Comparison of ENCODE assay signal across 8 cellular contexts in genomic region chr3:160225181-160226025, GRCh38. TPM values are rescaled to one million over a fixed set of nuclear protein-coding genes. Genes with fewer than 3 reads are reported as not detected.
A peak's percentile ranks its signal among the peaks of the same experiment; 100 is the strongest.
DNase-seq lines count a peak whose midpoint lies in the region; ATAC-seq, FAIRE-seq and TF ChIP-seq lines count a peak whose summit lies in the region.

TSS of gene C3orf80 (plus strand) at chr3:160225422. CDS start at chr3:160225636, 214 bp downstream.

- SMC1A ChIA-PET in GM12878 (lab: Charles Lee; ENCODE audit: uncharacterized antibody, unreplicated experiment): no interaction called here

- DNase-seq in GM12891 (ENCODE audit: insufficient read length, low spot score) (peak; percentile 57), HCT116 (ENCODE audit: low read depth, low spot score) (peak; percentile 21), LNCaP clone FGC (ENCODE audit: low read depth) (no peak), GM12878 (ENCODE audit: low read depth, low spot score) (no peak)

- H3F3A ChIP-seq in SU-DHL-6 (ENCODE audit: insufficient read depth): no peaks in the 10 kb centered on the region; the same call in 1 of the 2 replicates

- H2AFZ ChIP-seq in HCT116 (ENCODE audit: low read depth, low read length, poor library complexity, severe bottlenecking) (no peak within 1 kb of the TSS), SU-DHL-6 (ENCODE audit: low read depth, low read length, severe bottlenecking) (peak within 1 kb of the TSS; percentile 74), GM12878 (ENCODE audit: control insufficient read depth, low read depth, low read length) (peak within 1 kb of the TSS; percentile 79)

- H3K27me3 ChIP-seq in HCT116 (ENCODE audit: insufficient read depth, low read length) (no peaks in the 10 kb centered on the region), SU-DHL-6 (ENCODE audit: low read length) (no peaks in the 10 kb centered on the region), GM12878 (replicated peaks in 1 of 2; ENCODE audit: control insufficient read depth in 2 of 2, insufficient read depth in 2 of 2, low read length in 1 of 2) (peaks cover 7 to 27% of the 10 kb centered on the region in 2 experiments), skeletal muscle tissue (ENCODE audit: control insufficient read depth in 3 of 3, insufficient read depth in 3 of 3, low read length in 3 of 3) (peaks cover 18 to 39% (median 36%) of the 10 kb centered on the region in 3 donors)

- POLR2A ChIA-PET in HCT116 (lab: Charles Lee) (no interaction called here), GM12878 (lab: Charles Lee) (no interaction called here)

- H3K9me3 ChIP-seq in HCT116 (ENCODE audit: control insufficient read depth in 1 of 2, insufficient read depth in 1 of 2, low read depth in 1 of 2, low read length in 2 of 2) (no peaks in the 10 kb centered on the region), SU-DHL-6 (ENCODE audit: insufficient read depth, low read length) (no peaks in the 10 kb centered on the region), GM12878 (replicated peaks; ENCODE audit: control insufficient read depth, insufficient read depth, low read length) (no peaks in the 10 kb centered on the region), iPS-18c (ENCODE audit: control insufficient read depth, insufficient read depth, low read length) (no peaks in the 10 kb centered on the region), skeletal muscle tissue (ENCODE audit: control insufficient read depth in 3 of 3, low read length in 3 of 3) (no peaks in the 10 kb centered on the region)

- in situ Hi-C loops in GM12878 (cut with MboI): no loop called here

- TF ChIP-seq POLR2A in GM12891 (IDR thresholded peaks at IDR 0.05; ENCODE audit: low read depth, low read length) (no peak), HCT116 (IDR thresholded peaks at IDR 0.05; ENCODE audit: borderline replicate concordance, extremely low read depth, insufficient read depth, insufficient read length) (peak; percentile 45), GM12878 (IDR thresholded peaks at IDR 0.05; ENCODE audit: low read depth, low read length) (no peak)

- TF ChIP-seq CTCF in HCT116 (IDR thresholded peaks at IDR 0.05 in 2 of 3, conservative IDR thresholded peaks at IDR 0.05 in 1 of 3; ENCODE audit: borderline replicate concordance in 1 of 3, insufficient read depth in 1 of 3, low read depth in 2 of 3, low read length in 2 of 3) (0 out of 6 replicates have a peak, but pooled peaks of 1 of the 3 experiments have one; percentile 4), LNCaP clone FGC (IDR thresholded peaks at IDR 0.05; ENCODE audit: control insufficient read depth, extremely low read depth, insufficient read depth) (peak; percentile 65), SU-DHL-6 (IDR thresholded peaks at IDR 0.05; ENCODE audit: insufficient read depth, low read length, poor library complexity, severe bottlenecking) (no peak), GM12878 (IDR thresholded peaks at IDR 0.05 in 2 of 3, conservative IDR thresholded peaks at IDR 0.05 in 1 of 3; ENCODE audit: control insufficient read depth in 2 of 3, extremely low read depth in 1 of 3, insufficient read depth in 1 of 3, low read depth in 3 of 3, low read length in 3 of 3) (peak in 2 of 3 experiments; percentile 8 to 14; a peak in 2 of 6 replicates)

- 2% methylated on average over 78 of the region's 103 CpGs for WGBS in GM12878 (ENCODE audit: insufficient coverage, insufficient replicate concordance, low lambda C conversion rate, missing lambda C conversion rate)

- RAD21 ChIA-PET in HCT116 (lab: Charles Lee; ENCODE audit: low non-redundant PET in 1 of 2, low total read pairs in 2 of 2, uncharacterized antibody in 2 of 2, unreplicated experiment in 2 of 2): interaction anchor here in 1 of 2 experiments (0.9 kb wide), 1 partner anchor 91 kb away, joined by 4 read pairs; no protein-coding TSS in a partner anchor
- RAD21 ChIA-PET in GM12878 (lab: Charles Lee; ENCODE audit: unreplicated experiment): no interaction called here

- TF ChIP-seq RAD21 in HCT116 (IDR thresholded peaks at IDR 0.05; ENCODE audit: low read depth): peak; percentile 18; the same call in 1 of the 2 replicates
- TF ChIP-seq RAD21 in GM12878 (IDR thresholded peaks at IDR 0.05; ENCODE audit: insufficient read depth, low read depth, low read length): no peak

- H3K79me2 ChIP-seq in HCT116 (ENCODE audit: insufficient read depth, low read length) (no peaks in the 10 kb centered on the region), SU-DHL-6 (ENCODE audit: insufficient read depth, low read length) (no peaks in the 10 kb centered on the region), GM12878 (ENCODE audit: control insufficient read depth, insufficient read depth, low read length) (no peaks in the 10 kb centered on the region)

- H3K4me2 ChIP-seq in HCT116 (ENCODE audit: low read length): peak within 1 kb of the TSS; percentile 83
- H3K4me2 ChIP-seq in SU-DHL-6 (ENCODE audit: low read depth, low read length, poor library complexity, severe bottlenecking): peak within 1 kb of the TSS; percentile 46
- peak within 1 kb of the TSS; percentile 89 for H3K4me2 ChIP-seq in GM12878 (ENCODE audit: control insufficient read depth, insufficient read depth)

- ATAC-seq in HCT116 (peak; percentile 89), GM12878 (peak; percentile 92), GM18870 (IDR thresholded peaks at IDR 0.05; ENCODE audit: unreplicated experiment) (no peak)

- TF ChIP-seq EP300 in GM12878 (IDR thresholded peaks at IDR 0.05; ENCODE audit: borderline replicate concordance in 1 of 2, control insufficient read depth in 1 of 2, low read depth in 2 of 2, low read length in 2 of 2): no peak

- H3K4me1 ChIP-seq in HCT116 (ENCODE audit: control insufficient read depth in 1 of 2, insufficient read depth in 2 of 2, low read length in 2 of 2): peaks cover 5 to 9% of the 10 kb centered on the region in 2 experiments; a peak in 2 of 4 replicates
- peaks cover 7% of the 10 kb centered on the region; the same call in 1 of the 2 replicates for H3K4me1 ChIP-seq in GM12878 (ENCODE audit: control insufficient read depth, insufficient read depth, low read length)
- peaks cover 13 to 21% (median 16%) of the 10 kb centered on the region in 3 donors for H3K4me1 ChIP-seq in skeletal muscle tissue (ENCODE audit: control insufficient read depth in 3 of 3, insufficient read depth in 3 of 3, low read length in 3 of 3)

- peak within 1 kb of the TSS; percentile 63 for H3K9ac ChIP-seq in HCT116 (ENCODE audit: low read length)
- H3K9ac ChIP-seq in SU-DHL-6 (ENCODE audit: low read length): peak within 1 kb of the TSS; percentile 44
- no peak within 1 kb of the TSS for H3K9ac ChIP-seq in GM12878 (ENCODE audit: control insufficient read depth, insufficient read depth, low read length)
- peak within 1 kb of the TSS in 1 of 3 donors; percentile 62 for H3K9ac ChIP-seq in skeletal muscle tissue (ENCODE audit: low read depth in 1 of 3, low read length in 3 of 3)

- intact Hi-C loops in HCT116 (cut with micrococcal nuclease): no loop called here
- intact Hi-C loops in GM12878 (cut with micrococcal nuclease; ENCODE audit: unreplicated experiment): loop anchor here (10.0 kb wide), 1 partner anchor 341 kb away; no protein-coding TSS in a partner anchor

- BruUV-seq in HCT116 (replicated peaks; lab: Mats Ljungman, UMichigan): no TSS peak
- BruUV-seq in GM12878 (replicated peaks; lab: Mats Ljungman, UMichigan): no TSS peak

- H3K4me3 ChIP-seq in HCT116 (replicated peaks in 1 of 2; ENCODE audit: low read depth in 1 of 2, low read length in 2 of 2): peak within 1 kb of the TSS; percentile 46 to 66
- H3K4me3 ChIP-seq in LNCaP clone FGC (ENCODE audit: low read depth, low read length): peak within 1 kb of the TSS; percentile 44
- H3K4me3 ChIP-seq in SU-DHL-6 (ENCODE audit: insufficient read depth, low read length, poor library complexity, severe bottlenecking): peak within 1 kb of the TSS; percentile 51
- H3K4me3 ChIP-seq in GM12878: peak within 1 kb of the TSS; percentile 61
- peak within 1 kb of the TSS; percentile 62 for H3K4me3 ChIP-seq in iPS-18c (ENCODE audit: insufficient read depth, low read depth, low read length)
- peak within 1 kb of the TSS; percentile 60 to 75 (median 71) for H3K4me3 ChIP-seq in skeletal muscle tissue (ENCODE audit: low read length in 3 of 3)

- CTCF ChIA-PET in HCT116 (lab: Charles Lee) (interaction anchor here (1.1 to 1.3 kb wide), 3 partner anchors 10 to 193 kb away, joined by 3 to 5 read pairs (median 4); no protein-coding TSS in a partner anchor), GM12878 (lab: Yijun Ruan, JAX) (no interaction called here)

- H4K20me1 ChIP-seq in HCT116 (ENCODE audit: insufficient read depth) (no peaks in the 10 kb centered on the region), SU-DHL-6 (ENCODE audit: low read depth, low read length) (no peaks in the 10 kb centered on the region), GM12878 (ENCODE audit: control insufficient read depth, insufficient read depth) (no peaks in the 10 kb centered on the region)

- FAIRE-seq in GM12891 (lab: Jason Lieb, UNC): peak; percentile 96
- FAIRE-seq in GM12878 (lab: Jason Lieb, UNC): no peak

- H3K9me2 ChIP-seq in HCT116 (ENCODE audit: insufficient read depth) (no peaks in the 10 kb centered on the region), SU-DHL-6 (replicated peaks; ENCODE audit: insufficient read depth, low read length) (no peaks in the 10 kb centered on the region)

- peak within 1 kb of the TSS; percentile 45; the same call in 1 of the 2 replicates for H3K27ac ChIP-seq in HCT116 (ENCODE audit: low read depth, low read length)
- H3K27ac ChIP-seq in SU-DHL-6 (ENCODE audit: low read depth, low read length): no peak within 1 kb of the TSS
- no peak within 1 kb of the TSS for H3K27ac ChIP-seq in GM12878 (ENCODE audit: control insufficient read depth, insufficient read depth)
- H3K27ac ChIP-seq in skeletal muscle tissue (ENCODE audit: low read depth, low read length): no peak within 1 kb of the TSS

- H3K36me3 ChIP-seq in HCT116 (ENCODE audit: control insufficient read depth in 1 of 2, insufficient read depth in 2 of 2, low read length in 2 of 2) (no peaks in the 10 kb centered on the region), SU-DHL-6 (ENCODE audit: low read length) (no peaks in the 10 kb centered on the region), GM12878 (ENCODE audit: control insufficient read depth in 2 of 2, insufficient read depth in 2 of 2, low read length in 1 of 2) (no peaks in the 10 kb centered on the region), skeletal muscle tissue (ENCODE audit: control insufficient read depth in 3 of 3, insufficient read depth in 3 of 3, low read length in 3 of 3) (no peaks in the 10 kb centered on the region)

RNA-seq across cellular contexts. Expression of gene C3orf80, which starts in this region (rescaled TPM):
- 0.10 TPM for polyA plus RNA-seq in GM12891 (2012; ENCODE audit: low read depth, missing spikeins)
- total RNA-seq in HCT116 (2021; ENCODE audit: unreplicated experiment) (2.4 TPM), GM12878 (2014; rRNA removed) (not detected in 2 replicates), GM12878 (2014; rRNA removed; fragmentation: Illumina TruSeq; extraction: Trizol) (not detected in 2 replicates), GM12878 (2021) (0.08 TPM in 1 of 2 replicates, not detected in the other), skeletal muscle tissue (not detected)
- polyA plus RNA-seq in HCT116 (2012): 1.5 and 1.7 TPM in 2 replicates
- not detected in 2 replicates for total RNA-seq in GM12878 (2013; cell fraction: nucleolus; rRNA removed)
- polyA plus RNA-seq in GM12878 (2011; ENCODE audit: low read depth): not detected
- polyA plus RNA-seq in GM12878 (2011; rRNA removed) (not detected in 2 replicates), GM12878 (2014; fragmentation: Illumina TruSeq; extraction: Trizol) (not detected in 2 replicates), GM12878 (2014; fragmentation: Nextera tagmentation; extraction: Ambion mirVana) (under 1 TPM in 1 of 2 experiments, not detected in 1; 0.02 TPM), GM12878 (2014; rRNA removed) (0.04 TPM in 1 of 2 replicates, not detected in the other), GM12878 (2016; fragmentation: Nextera tagmentation; extraction: Ambion mirVana) (not detected)
- not detected in 2 replicates for polyA plus RNA-seq in GM12878 (2011; cell fraction: cytosol; rRNA removed)
- polyA plus RNA-seq in GM12878 (2011; cell fraction: nucleus; rRNA removed): not detected in 2 replicates
- polyA plus RNA-seq in GM12878 (2012): not detected in 2 replicates
- not detected in 2 replicates for polyA minus RNA-seq in GM12878 (2011; rRNA and poly(A)+ RNA removed)
- not detected in 2 replicates for polyA minus RNA-seq in GM12878 (2011; cell fraction: cytosol; rRNA and poly(A)+ RNA removed)
- not detected in 2 replicates for polyA minus RNA-seq in GM12878 (2011; cell fraction: nucleus; rRNA and poly(A)+ RNA removed)

Comparison
In these comparisons a context has a peak if more than half of its experiments do, and no peak if none do; other contexts are left out.
1. Peak in ATAC-seq, H3K4me3 ChIP-seq and H3K4me2 ChIP-seq in GM12878; RNA of the gene not detected or under 1 TPM.
2. DNase-seq: peak in GM12891 (single experiment) and HCT116 (single experiment); none in LNCaP clone FGC (single experiment) and GM12878 (single experiment).
3. Peak in every context shown above with its lines, with median percentiles within 50 percentile points of each other: H3K4me2 ChIP-seq and H3K4me3 ChIP-seq.